Comparison of ENCODE assay signal across 1 cellular context in the genomic region with DNA sequence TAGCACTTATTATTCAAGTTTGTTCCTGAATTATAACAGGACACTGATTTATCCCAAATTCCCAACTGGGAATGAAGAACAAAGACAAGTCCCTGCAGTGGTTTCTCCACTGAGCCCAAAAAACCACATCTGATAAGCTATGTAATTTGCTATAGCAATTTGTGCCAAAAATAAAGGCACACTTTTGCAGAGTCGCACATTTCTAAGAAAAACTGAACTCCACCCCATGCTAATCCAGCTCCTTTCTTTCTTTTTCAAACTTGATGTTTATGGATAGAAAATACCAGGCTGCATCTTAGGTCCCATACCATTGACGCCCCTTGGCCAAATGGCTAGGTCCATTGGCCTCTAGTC.
TF ChIP-seq lines count a peak whose summit lies in the region.

No MANE protein-coding gene starts in this region.

TF ChIP-seq in H1, 55 proteins besides CTCF, POLR2A, EP300 and RAD21:
- TF ChIP-seq TEAD4 (IDR thresholded peaks at IDR 0.05; ENCODE audit: low read depth, low read length) (no peak), SP4 (IDR thresholded peaks at IDR 0.05; ENCODE audit: low read length) (no peak), CHD2 (IDR thresholded peaks at IDR 0.05; ENCODE audit: low read length) (no peak), NRF1 (IDR thresholded peaks at IDR 0.05; ENCODE audit: low read depth, low read length) (no peak), SRF (IDR thresholded peaks at IDR 0.05; ENCODE audit: low read depth, low read length) (no peak), TAF1 (IDR thresholded peaks at IDR 0.05; ENCODE audit: low read depth, low read length) (no peak), TCF12 (IDR thresholded peaks at IDR 0.05; ENCODE audit: low read depth, low read length) (no peak)
- TF ChIP-seq, protein P1, sequence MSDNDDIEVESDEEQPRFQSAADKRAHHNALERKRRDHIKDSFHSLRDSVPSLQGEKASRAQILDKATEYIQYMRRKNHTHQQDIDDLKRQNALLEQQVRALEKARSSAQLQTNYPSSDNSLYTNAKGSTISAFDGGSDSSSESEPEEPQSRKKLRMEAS (IDR thresholded peaks at IDR 0.05): no peak
